In genomic region chr16:71723537-71724319, GRCh38 we compare ENCODE assay signal across 8 cellular contexts. TPM values are rescaled to one million over a fixed set of nuclear protein-coding genes. Genes with fewer than 3 reads are reported as not detected.
DNase-seq lines count a peak whose midpoint lies in the region; ATAC-seq and TF ChIP-seq lines count a peak whose summit lies in the region.

No MANE protein-coding gene starts in this region.

- peak; percentile 55 for TF ChIP-seq POLR2A in GM18526 (IDR thresholded peaks at IDR 0.05; ENCODE audit: extremely low read depth, insufficient read length)
- no peak for TF ChIP-seq POLR2A in lower leg skin (IDR thresholded peaks at IDR 0.05)

- 0% methylated on average over 38 to 49 of the region's 104 CpGs for WGBS in lower leg skin, 2 donors

- no peak for TF ChIP-seq CTCF in lower leg skin (IDR thresholded peaks at IDR 0.05)

- DNase-seq in AG08395 (ENCODE audit: low spot score) = peak; percentile 92
- peak; percentile 58 for DNase-seq in NCI-H510A (lab: John Stamatoyannopoulos, UW)
- DNase-seq in activated CD4-positive, alpha-beta T cell treated with anti-CD3 and anti-CD28 coated beads, Interleukin-2, amount 50 U/mL, for 1 hour = peak; percentile 75
- DNase-seq in dermis blood vessel endothelial cell = peak; percentile 76
- peak; percentile 48 to 93 for DNase-seq in lower leg skin (ENCODE audit: low spot score in 2 of 2)
- DNase-seq in stimulated activated CD4-positive, alpha-beta T cell treated with anti-CD3 and anti-CD28 coated beads, Interleukin-4, amount 100 ng/mL, for 4 hours = peak; percentile 69 to 81

- peak overlapping the region; percentile 84 for H3K4me3 ChIP-seq in lower leg skin (ENCODE audit: low read depth, poor library complexity, severe bottlenecking)

- ATAC-seq in HG03064 (IDR thresholded peaks at IDR 0.05; ENCODE audit: low read depth, unreplicated experiment) = peak; percentile 76

- intact Hi-C loops in lower leg skin (cut with DNase I; ENCODE audit: low total_unique reads) = no loop called here

RNA-seq across cellular contexts. Expression of gene PHLPP2, which starts 0.8 kb away (rescaled TPM):
- total RNA-seq in dermis blood vessel endothelial cell = 9.0 and 10.5 TPM in 2 replicates
- 1 to 10 TPM; 2.0 to 4.9 (median 4.1) TPM for total RNA-seq in lower leg skin

Comparison
In these comparisons a context has a peak if more than half of its experiments do, and no peak if none do; other contexts are left out.
1. Peak in every context shown above with its lines: DNase-seq, ATAC-seq and H3K4me3 ChIP-seq.